ENCODE assay signal across 18 cellular contexts in the genomic region with DNA sequence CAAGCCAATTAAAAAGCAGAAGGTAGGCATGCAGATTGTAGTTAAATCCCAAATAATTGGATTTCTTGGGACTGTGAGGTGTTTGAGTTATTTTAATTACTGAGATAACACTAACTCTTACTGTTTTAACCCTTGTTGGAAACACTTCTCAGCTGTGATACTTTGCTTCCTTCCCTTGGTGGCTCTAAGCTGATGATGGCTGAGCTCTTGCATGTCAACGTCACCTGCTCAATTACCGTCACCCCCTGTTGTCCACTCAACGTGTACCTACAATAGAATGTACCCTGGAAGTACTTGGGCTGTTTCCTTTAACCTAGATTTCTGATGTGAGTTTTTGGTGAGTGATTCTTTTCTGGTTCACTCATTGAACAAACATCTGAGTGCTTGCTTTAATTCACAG.
"Had no signal": no experiment of that assay in that cellular context is flagged by ENCODE, and none has a peak within 500 bp of the region (broad histone marks: within the 10 kb centered on the region; RNA-seq: fewer than 3 reads in every experiment).

No MANE protein-coding gene starts in this region.

- H3K27me3 Mint-ChIP-seq: dendritic cell treated with granulocyte-macrophage colony-stimulating factor and Interleukin-4, amounts not matched to agents 40 ng/mL and 50 ng/mL, for 4 days had no signal

- H3K36me3 Mint-ChIP-seq: naive thymus-derived CD4-positive, alpha-beta T cell had no signal

- H3K79me2 ChIP-seq: hepatocyte had no signal

- H3K4me3 Mint-ChIP-seq: dendritic cell treated with granulocyte-macrophage colony-stimulating factor and Interleukin-4, amounts not matched to agents 40 ng/mL and 50 ng/mL, for 4 days; effector memory CD8-positive, alpha-beta T cell; naive thymus-derived CD4-positive, alpha-beta T cell had no signal

- H3K4me1 Mint-ChIP-seq: naive thymus-derived CD4-positive, alpha-beta T cell had no signal

- H3K4me3 ChIP-seq: colonic mucosa, esophagus muscularis mucosa, gastroesophageal sphincter, heart left ventricle, hepatocyte, left lung, lower lobe of right lung had no signal

- H3K27me3 ChIP-seq: colonic mucosa, esophagus muscularis mucosa, foreskin keratinocyte, gastroesophageal sphincter, heart left ventricle, hepatocyte, left lung had no signal

- H3K9me3 ChIP-seq: colonic mucosa, esophagus muscularis mucosa, gastroesophageal sphincter, heart left ventricle, left lung, lower lobe of right lung had no signal

- DNase-seq: colonic mucosa; cortex of kidney; effector CD8-positive, alpha-beta T cell; effector memory CD8-positive, alpha-beta T cell; foreskin keratinocyte; heart left ventricle; hypothalamus; kidney glomerular epithelial cell; left lung; left ventricle myocardium superior; lower lobe of right lung; mesenchymal stem cell; midbrain; naive thymus-derived CD4-positive, alpha-beta T cell had no signal

- H3K27ac ChIP-seq: colonic mucosa, esophagus muscularis mucosa, foreskin keratinocyte, gastroesophageal sphincter, heart left ventricle, hepatocyte, left lung, lower lobe of right lung had no signal

- H3K4me2 ChIP-seq: hepatocyte had no signal

- H3K4me1 ChIP-seq: colonic mucosa, esophagus muscularis mucosa, foreskin keratinocyte, gastroesophageal sphincter, heart left ventricle, left lung, lower lobe of right lung had no signal

- H3K27ac Mint-ChIP-seq: dendritic cell treated with granulocyte-macrophage colony-stimulating factor and Interleukin-4, amounts not matched to agents 40 ng/mL and 50 ng/mL, for 4 days; effector memory CD8-positive, alpha-beta T cell; naive thymus-derived CD4-positive, alpha-beta T cell had no signal

- H3K36me3 ChIP-seq: colonic mucosa, esophagus muscularis mucosa, gastroesophageal sphincter, heart left ventricle, left lung, lower lobe of right lung had no signal

- ATAC-seq: effector memory CD8-positive, alpha-beta T cell; foreskin keratinocyte; gastroesophageal sphincter; heart left ventricle; left lung; left ventricle myocardium superior; lower lobe of right lung; naive thymus-derived CD4-positive, alpha-beta T cell had no signal
